Comparison of ENCODE assay signal across 17 cellular contexts in genomic region chr10:62085821-62086220, GRCh38.
DNase-seq lines count a peak whose midpoint lies in the region; ATAC-seq and TF ChIP-seq lines count a peak whose summit lies in the region.
"Had no signal": no experiment of that assay in that cellular context is flagged by ENCODE, and none has a peak within 500 bp of the region (broad histone marks: within the 10 kb centered on the region; RNA-seq: fewer than 3 reads in every experiment).

No MANE protein-coding gene starts in this region.

- peaks cover 40% of the 10 kb centered on the region for H3K36me3 Mint-ChIP-seq in activated naive CD4-positive, alpha-beta T cell treated with anti-CD3 and anti-CD28 coated beads, Interleukin-2, amount 50 U/mL, for 24 hours
- H3K36me3 Mint-ChIP-seq in activated T-helper 17 cell treated with anti-CD3 and anti-CD28 coated beads, Interleukin-2, amount 50 U/mL, for 72 hours (ENCODE audit: low read depth), result peaks cover 100% of the 10 kb centered on the region
- H3K36me3 Mint-ChIP-seq in natural killer cell, result peaks cover 23% of the 10 kb centered on the region

- H3K4me3 ChIP-seq in vagina, result no peak overlapping the region
- H3K4me3 ChIP-seq: mucosa of descending colon had no signal

- no peaks in the 10 kb centered on the region for H3K27me3 Mint-ChIP-seq in activated naive CD4-positive, alpha-beta T cell treated with anti-CD3 and anti-CD28 coated beads, Interleukin-2, amount 50 U/mL, for 24 hours
- H3K27me3 Mint-ChIP-seq in activated T-helper 17 cell treated with anti-CD3 and anti-CD28 coated beads, Interleukin-2, amount 50 U/mL, for 72 hours, result no peaks in the 10 kb centered on the region
- H3K27me3 Mint-ChIP-seq in natural killer cell (ENCODE audit: low read depth in 2 of 2), result no peaks in the 10 kb centered on the region

- peak overlapping the region; percentile 53 for H3K4me3 Mint-ChIP-seq in activated naive CD4-positive, alpha-beta T cell treated with anti-CD3 and anti-CD28 coated beads, Interleukin-2, amount 50 U/mL, for 24 hours
- no peak overlapping the region for H3K4me3 Mint-ChIP-seq in activated T-helper 17 cell treated with anti-CD3 and anti-CD28 coated beads, Interleukin-2, amount 50 U/mL, for 72 hours
- H3K4me3 Mint-ChIP-seq in natural killer cell, result no peak overlapping the region

- peaks cover 72% of the 10 kb centered on the region for H3K4me1 Mint-ChIP-seq in activated naive CD4-positive, alpha-beta T cell treated with anti-CD3 and anti-CD28 coated beads, Interleukin-2, amount 50 U/mL, for 24 hours
- H3K4me1 Mint-ChIP-seq in activated T-helper 17 cell treated with anti-CD3 and anti-CD28 coated beads, Interleukin-2, amount 50 U/mL, for 72 hours, result peaks cover 47% of the 10 kb centered on the region
- peaks cover 34 to 52% of the 10 kb centered on the region in 2 donors for H3K4me1 Mint-ChIP-seq in natural killer cell

- no peak for TF ChIP-seq CTCF in natural killer cell (IDR thresholded peaks at IDR 0.05)
- no peak for TF ChIP-seq CTCF in vagina (IDR thresholded peaks at IDR 0.05)

- H3K9me3 ChIP-seq in vagina, result no peaks in the 10 kb centered on the region
- H3K9me3 ChIP-seq: mucosa of descending colon had no signal

- H3K36me3 ChIP-seq in vagina, result peaks cover 0 to 26% of the 10 kb centered on the region in 2 donors

- intact Hi-C loops in natural killer cell (cut with micrococcal nuclease), result no loop called here
- intact Hi-C loops in vagina (cut with DNase I), result no loop called here

- peak overlapping the region; percentile 86 for H3K27ac ChIP-seq in vagina
- H3K27ac ChIP-seq: parathyroid adenoma had no signal

- TF ChIP-seq POLR2A in vagina (IDR thresholded peaks at IDR 0.05), result no peak

- peaks cover 78% of the 10 kb centered on the region for H3K4me1 ChIP-seq in vagina

- no peaks in the 10 kb centered on the region for H3K9me3 Mint-ChIP-seq in activated naive CD4-positive, alpha-beta T cell treated with anti-CD3 and anti-CD28 coated beads, Interleukin-2, amount 50 U/mL, for 24 hours
- no peaks in the 10 kb centered on the region for H3K9me3 Mint-ChIP-seq in activated T-helper 17 cell treated with anti-CD3 and anti-CD28 coated beads, Interleukin-2, amount 50 U/mL, for 72 hours
- H3K9me3 Mint-ChIP-seq in natural killer cell, result no peaks in the 10 kb centered on the region

- no peak for ATAC-seq in activated T-helper 17 cell treated with anti-CD3 and anti-CD28 coated beads, Interleukin-2, amount 50 U/mL, for 72 hours (replicated peaks)
- no peak for ATAC-seq in natural killer cell
- ATAC-seq: left colon, mucosa of descending colon had no signal

- H3K27me3 ChIP-seq in vagina, result no peaks in the 10 kb centered on the region

- peak overlapping the region; percentile 77 for H3K27ac Mint-ChIP-seq in activated naive CD4-positive, alpha-beta T cell treated with anti-CD3 and anti-CD28 coated beads, Interleukin-2, amount 50 U/mL, for 24 hours
- peak overlapping the region; percentile 79 for H3K27ac Mint-ChIP-seq in activated T-helper 17 cell treated with anti-CD3 and anti-CD28 coated beads, Interleukin-2, amount 50 U/mL, for 72 hours
- H3K27ac Mint-ChIP-seq in natural killer cell, result peak overlapping the region; percentile 60 to 73

- no peak for DNase-seq in activated naive CD4-positive, alpha-beta T cell treated with anti-CD3 and anti-CD28 coated beads, Interleukin-2, amount 50 U/mL, for 16 hours
- DNase-seq in natural killer cell (no peak), vagina (ENCODE audit: extremely low spot score in 2 of 2) (no peak), globus pallidus (ENCODE audit: low spot score) (no peak), T-helper 9 cell (no peak)
- DNase-seq in effector CD8-positive, alpha-beta T cell (lab: John Stamatoyannopoulos, UW), result no peak
- DNase-seq: cerebellar nuclear complex; foreskin fibroblast; GF-D8; left colon; mucosa of descending colon; NCI-H1105; NCI-H82; stimulated activated naive CD4-positive, alpha-beta T cell had no signal
